ENCODE assay signal across 20 cellular contexts in genomic region chr4:119128125-119128524, GRCh38. TPM values are rescaled to one million over a fixed set of nuclear protein-coding genes. Genes with fewer than 3 reads are reported as not detected.
DNase-seq lines count a peak whose midpoint lies in the region; ATAC-seq lines count a peak whose summit lies in the region.
"Had no signal": no experiment of that assay in that cellular context is flagged by ENCODE, and none has a peak within 500 bp of the region (broad histone marks: within the 10 kb centered on the region; RNA-seq: fewer than 3 reads in every experiment).

No MANE protein-coding gene starts in this region.

- no peak overlapping the region for H3K27ac Mint-ChIP-seq in activated naive CD4-positive, alpha-beta T cell treated with anti-CD3 and anti-CD28 coated beads, Interleukin-2, amount 10 ng/mL, durations not matched to agents 7 days and 5 days
- H3K27ac Mint-ChIP-seq: CD4-positive, alpha-beta T cell had no signal

- no peak overlapping the region for H3K27ac ChIP-seq in right cardiac atrium (ENCODE audit: low read length)
- H3K27ac ChIP-seq: 22Rv1, A549, C4-2B, GM23248 had no signal

- CTCF ChIA-PET in activated naive CD4-positive, alpha-beta T cell treated with anti-CD3 and anti-CD28 coated beads, Interleukin-2, amount 10 ng/mL, durations not matched to agents 7 days and 5 days (lab: Charles Lee): no interaction called here

- no peaks in the 10 kb centered on the region for H3K27me3 ChIP-seq in right cardiac atrium (ENCODE audit: control insufficient read depth, insufficient read depth)

- H3K4me1 ChIP-seq in right cardiac atrium (ENCODE audit: control insufficient read depth, insufficient read depth, low read length): peaks cover 9% of the 10 kb centered on the region
- H3K4me1 ChIP-seq: A549 had no signal

- no peaks in the 10 kb centered on the region for H3K4me1 Mint-ChIP-seq in activated naive CD4-positive, alpha-beta T cell treated with anti-CD3 and anti-CD28 coated beads, Interleukin-2, amount 10 ng/mL, durations not matched to agents 7 days and 5 days

- H3K27me3 Mint-ChIP-seq in activated naive CD4-positive, alpha-beta T cell treated with anti-CD3 and anti-CD28 coated beads, Interleukin-2, amount 10 ng/mL, durations not matched to agents 7 days and 5 days: no peaks in the 10 kb centered on the region
- H3K27me3 Mint-ChIP-seq: CD4-positive, alpha-beta T cell had no signal

- 48% methylated on average over 3 of the region's 3 CpGs for WGBS in right cardiac atrium

- no peaks in the 10 kb centered on the region for H3K36me3 Mint-ChIP-seq in activated naive CD4-positive, alpha-beta T cell treated with anti-CD3 and anti-CD28 coated beads, Interleukin-2, amount 10 ng/mL, durations not matched to agents 7 days and 5 days

- no peaks in the 10 kb centered on the region for H3K9me3 ChIP-seq in right cardiac atrium (ENCODE audit: control insufficient read depth, low read length)
- H3K9me3 ChIP-seq: A549, HAP-1 had no signal

- peak overlapping the region; percentile 27 for H3K4me3 ChIP-seq in right cardiac atrium (ENCODE audit: low read length)
- H3K4me3 ChIP-seq: A549, GM23248, HAP-1 had no signal

- peak; percentile 69 for ATAC-seq in Right ventricle myocardium inferior
- peak; percentile 56 to 66 for ATAC-seq in left cardiac atrium
- peak; percentile 70 to 72 for ATAC-seq in right cardiac atrium
- no peak for ATAC-seq in activated CD4-positive, CD25-positive, alpha-beta regulatory T cell treated with anti-CD3 and anti-CD28 coated beads, Interleukin-2, amount 50 U/mL, for 24 hours
- ATAC-seq: A549, HepG2 had no signal

- intact Hi-C loops in Right ventricle myocardium inferior (cut with DNase I): loop anchor here (2.0 kb wide), 1 partner anchor 81 kb away; no protein-coding TSS in a partner anchor
- intact Hi-C loops in cardiac septum (cut with DNase I): loop anchor here (2.0 kb wide), 1 partner anchor 81 kb away; no protein-coding TSS in a partner anchor
- intact Hi-C loops in left cardiac atrium (cut with DNase I): no loop called here
- intact Hi-C loops in right cardiac atrium (cut with DNase I): no loop called here

- DNase-seq in Right ventricle myocardium inferior (ENCODE audit: missing footprints) (no peak), cardiac septum (ENCODE audit: low spot score) (no peak), left cardiac atrium (no peak), right cardiac atrium (no peak), HuH-7.5 (ENCODE audit: low spot score) (no peak)
- DNase-seq in activated naive CD4-positive, alpha-beta T cell treated with anti-CD3 and anti-CD28 coated beads, Interleukin-2, amount 10 ng/mL, durations not matched to agents 7 days and 5 days: no peak
- DNase-seq: AML-193; CD4-positive, alpha-beta T cell; DMS153; DMS79; GDM1; GM23248 had no signal

- no peak overlapping the region for H3K4me3 Mint-ChIP-seq in activated naive CD4-positive, alpha-beta T cell treated with anti-CD3 and anti-CD28 coated beads, Interleukin-2, amount 10 ng/mL, durations not matched to agents 7 days and 5 days
- H3K4me3 Mint-ChIP-seq: CD4-positive, alpha-beta T cell had no signal

- H3K9me3 Mint-ChIP-seq in activated naive CD4-positive, alpha-beta T cell treated with anti-CD3 and anti-CD28 coated beads, Interleukin-2, amount 10 ng/mL, durations not matched to agents 7 days and 5 days: no peaks in the 10 kb centered on the region
- H3K9me3 Mint-ChIP-seq: CD4-positive, alpha-beta T cell had no signal

RNA-seq across cellular contexts. Expression of gene MYOZ2, which starts 7.5 kb away (rescaled TPM):
- total RNA-seq in Right ventricle myocardium inferior (748 TPM), cardiac septum (727 TPM), left cardiac atrium (100 to 1,000 TPM; 523 to 547 TPM), right cardiac atrium (100 to 1,000 TPM; 506 to 683 (median 614) TPM)
- polyA plus RNA-seq in right cardiac atrium: 709 TPM
- total RNA-seq: CD4-positive, alpha-beta T cell; Daoy; H4; HepG2 had no signal
- polyA plus RNA-seq: A549 had no signal

Comparison
In these comparisons a context has a peak if more than half of its experiments do, and no peak if none do; other contexts are left out.
1. intact Hi-C loops: an anchor here in Right ventricle myocardium inferior (2.0 kb wide) and cardiac septum (2.0 kb wide); none called in left cardiac atrium and right cardiac atrium.
2. ATAC-seq: peak in Right ventricle myocardium inferior (single experiment), left cardiac atrium (2 of 2) and right cardiac atrium (2 of 2); none in activated CD4-positive, CD25-positive, alpha-beta regulatory T cell treated with anti-CD3 and anti-CD28 coated beads, Interleukin-2, amount 50 U/mL, for 24 hours (0 of 2).